ENCODE assay signal across 21 cellular contexts in the genomic region with DNA sequence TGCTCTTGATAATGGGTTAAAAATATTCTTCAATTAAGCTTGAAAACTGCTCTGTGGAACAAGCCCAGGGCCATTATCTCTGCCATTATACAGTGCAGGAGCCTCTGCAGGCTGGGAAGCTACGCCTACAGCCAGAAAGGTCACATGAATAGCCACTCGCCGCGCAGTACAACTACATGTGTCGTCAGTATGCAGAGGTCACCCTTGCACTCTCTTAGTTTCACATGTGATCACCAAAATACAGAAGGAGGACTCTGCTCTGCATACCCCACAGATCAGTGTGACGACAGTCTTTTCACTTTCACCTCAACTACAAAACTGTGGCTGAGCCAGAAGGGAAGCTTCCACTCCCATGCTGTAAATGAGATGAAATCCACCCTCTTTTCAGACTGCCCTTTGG.
DNase-seq lines count a peak whose midpoint lies in the region; ATAC-seq and TF ChIP-seq lines count a peak whose summit lies in the region.
"Had no signal": no experiment of that assay in that cellular context is flagged by ENCODE, and none has a peak within 500 bp of the region (broad histone marks: within the 10 kb centered on the region; RNA-seq: fewer than 3 reads in every experiment).

No MANE protein-coding gene starts in this region.

- no peaks in the 10 kb centered on the region for H4K20me1 ChIP-seq in neural cell (ENCODE audit: insufficient read depth)

- H3K36me3 ChIP-seq in heart right ventricle, result no peaks in the 10 kb centered on the region
- H3K36me3 ChIP-seq in neural cell (ENCODE audit: insufficient read depth, low read length), result no peaks in the 10 kb centered on the region

- intact Hi-C loops in Right ventricle myocardium inferior (cut with DNase I), result no loop called here
- intact Hi-C loops in cardiac septum (cut with DNase I), result no loop called here
- intact Hi-C loops in heart right ventricle (cut with DNase I), result no loop called here
- intact Hi-C loops in activated naive CD4-positive, alpha-beta T cell treated with anti-CD3 and anti-CD28 coated beads for 36 hours (cut with micrococcal nuclease), result no loop called here

- H3K9me3 ChIP-seq in heart right ventricle (no peaks in the 10 kb centered on the region), neural cell (ENCODE audit: low read length) (no peaks in the 10 kb centered on the region)

- peaks cover 21% of the 10 kb centered on the region for H3K4me1 Mint-ChIP-seq in activated naive CD4-positive, alpha-beta T cell treated with anti-CD3 and anti-CD28 coated beads for 36 hours (ENCODE audit: low read depth)

- DNase-seq in Right ventricle myocardium inferior (ENCODE audit: missing footprints) (no peak), cardiac septum (ENCODE audit: low spot score) (no peak), NCI-H146 treated with DMSO at 0.1 percent for 48 hours (lab: John Stamatoyannopoulos, UW; ENCODE audit: unreplicated experiment) (peak; percentile 89), heart right ventricle (peak in 1 of 2 donors; percentile 9), DMS 273 treated with DMSO at 0.1 percent for 48 hours (lab: John Stamatoyannopoulos, UW) (no peak)
- no peak for DNase-seq in activated naive CD4-positive, alpha-beta T cell treated with anti-CD3 and anti-CD28 coated beads for 36 hours
- DNase-seq: 8988T; AML-193; Calu3; CD8-positive, alpha-beta memory T cell; KBM-7; NCI-H1092 treated with DMSO at 0.1 percent for 48 hours; NCI-H1436 treated with DMSO at 0.1 percent for 48 hours; NCI-H2029 treated with DMSO at 0.1 percent for 48 hours; NCI-H526; SHP77; SW 1271 had no signal

- peaks cover 0 to 12% (median 0%) of the 10 kb centered on the region in 9 donors for H3K4me1 ChIP-seq in heart right ventricle

- 46 to 72% methylated on average over 6 of the region's 6 CpGs for WGBS in heart right ventricle, 2 donors

- H3K4me2 ChIP-seq in neural cell (ENCODE audit: low read length), result no peak overlapping the region

- H3K9ac ChIP-seq in neural cell (ENCODE audit: low read length), result no peak overlapping the region

- no peak overlapping the region for H2AFZ ChIP-seq in neural cell (ENCODE audit: low read depth, low read length)

- CTCF ChIA-PET in activated naive CD4-positive, alpha-beta T cell treated with anti-CD3 and anti-CD28 coated beads for 36 hours (lab: Charles Lee), result no interaction called here

- H3F3A ChIP-seq in neural cell (ENCODE audit: insufficient read depth, low read length, poor library complexity, severe bottlenecking), result no peaks in the 10 kb centered on the region

- no peak overlapping the region for H3K27ac Mint-ChIP-seq in activated naive CD4-positive, alpha-beta T cell treated with anti-CD3 and anti-CD28 coated beads for 36 hours
- H3K27ac Mint-ChIP-seq: CD8-positive, alpha-beta memory T cell had no signal

- TF ChIP-seq CTCF in heart right ventricle (IDR thresholded peaks at IDR 0.05) (no peak), neural cell (IDR thresholded peaks at IDR 0.05; ENCODE audit: poor library complexity, severe bottlenecking) (no peak)

- no peaks in the 10 kb centered on the region for H3K9me2 ChIP-seq in neural cell (ENCODE audit: insufficient read depth, low read length)

- H3K27me3 ChIP-seq in heart right ventricle (no peaks in the 10 kb centered on the region), neural cell (ENCODE audit: insufficient read depth, low read depth, low read length) (no peaks in the 10 kb centered on the region)

- peak; percentile 94 for ATAC-seq in Right ventricle myocardium inferior
- ATAC-seq in heart right ventricle, result peak; percentile 72 to 95 (median 89)
- ATAC-seq in GM21515 (IDR thresholded peaks at IDR 0.05; ENCODE audit: unreplicated experiment), result no peak

- H3K27ac ChIP-seq in heart right ventricle, result peak overlapping the region in 4 of 10 donors; percentile 21 to 50 (median 29)
- H3K27ac ChIP-seq in neural cell (ENCODE audit: low read length), result peak overlapping the region; percentile 23
- H3K27ac ChIP-seq: C4-2B, SK-N-MC had no signal

- TF ChIP-seq RAD21 in neural cell (conservative IDR thresholded peaks at IDR 0.05), result no peak

- no peaks in the 10 kb centered on the region for H3K79me2 ChIP-seq in neural cell (replicated peaks; ENCODE audit: insufficient read depth, low read length)

- no peak overlapping the region for H3K4me3 Mint-ChIP-seq in activated naive CD4-positive, alpha-beta T cell treated with anti-CD3 and anti-CD28 coated beads for 36 hours
- H3K4me3 Mint-ChIP-seq: CD8-positive, alpha-beta memory T cell had no signal

- H3K4me3 ChIP-seq in heart right ventricle (no peak overlapping the region), neural cell (ENCODE audit: low read length) (no peak overlapping the region)
- H3K4me3 ChIP-seq: SK-N-MC had no signal

- no peaks in the 10 kb centered on the region for H3K27me3 Mint-ChIP-seq in activated naive CD4-positive, alpha-beta T cell treated with anti-CD3 and anti-CD28 coated beads for 36 hours (ENCODE audit: low read depth)
- H3K27me3 Mint-ChIP-seq: CD8-positive, alpha-beta memory T cell had no signal

- no peaks in the 10 kb centered on the region for H3K9me3 Mint-ChIP-seq in activated naive CD4-positive, alpha-beta T cell treated with anti-CD3 and anti-CD28 coated beads for 36 hours
- H3K9me3 Mint-ChIP-seq: CD8-positive, alpha-beta memory T cell had no signal

- no peak for TF ChIP-seq EP300 in neural cell (conservative IDR thresholded peaks at IDR 0.05; ENCODE audit: poor library complexity, severe bottlenecking)

- peaks cover 3% of the 10 kb centered on the region for H3K36me3 Mint-ChIP-seq in activated naive CD4-positive, alpha-beta T cell treated with anti-CD3 and anti-CD28 coated beads for 36 hours (ENCODE audit: low read depth)

TF ChIP-seq in neural cell, 6 proteins besides CTCF, POLR2A, EP300 and RAD21:
- TF ChIP-seq MXI1 (conservative IDR thresholded peaks at IDR 0.05; ENCODE audit: poor library complexity, severe bottlenecking), result no peak
- no peak for TF ChIP-seq TAF1 (IDR thresholded peaks at IDR 0.05; ENCODE audit: low read depth)
- no peak for TF ChIP-seq EZH2 (IDR thresholded peaks at IDR 0.05; ENCODE audit: borderline replicate concordance, insufficient read depth, low read length, poor library complexity, severe bottlenecking)
- no peak for TF ChIP-seq SMC3 (conservative IDR thresholded peaks at IDR 0.05; ENCODE audit: poor library complexity)
- TF ChIP-seq, protein P1, sequence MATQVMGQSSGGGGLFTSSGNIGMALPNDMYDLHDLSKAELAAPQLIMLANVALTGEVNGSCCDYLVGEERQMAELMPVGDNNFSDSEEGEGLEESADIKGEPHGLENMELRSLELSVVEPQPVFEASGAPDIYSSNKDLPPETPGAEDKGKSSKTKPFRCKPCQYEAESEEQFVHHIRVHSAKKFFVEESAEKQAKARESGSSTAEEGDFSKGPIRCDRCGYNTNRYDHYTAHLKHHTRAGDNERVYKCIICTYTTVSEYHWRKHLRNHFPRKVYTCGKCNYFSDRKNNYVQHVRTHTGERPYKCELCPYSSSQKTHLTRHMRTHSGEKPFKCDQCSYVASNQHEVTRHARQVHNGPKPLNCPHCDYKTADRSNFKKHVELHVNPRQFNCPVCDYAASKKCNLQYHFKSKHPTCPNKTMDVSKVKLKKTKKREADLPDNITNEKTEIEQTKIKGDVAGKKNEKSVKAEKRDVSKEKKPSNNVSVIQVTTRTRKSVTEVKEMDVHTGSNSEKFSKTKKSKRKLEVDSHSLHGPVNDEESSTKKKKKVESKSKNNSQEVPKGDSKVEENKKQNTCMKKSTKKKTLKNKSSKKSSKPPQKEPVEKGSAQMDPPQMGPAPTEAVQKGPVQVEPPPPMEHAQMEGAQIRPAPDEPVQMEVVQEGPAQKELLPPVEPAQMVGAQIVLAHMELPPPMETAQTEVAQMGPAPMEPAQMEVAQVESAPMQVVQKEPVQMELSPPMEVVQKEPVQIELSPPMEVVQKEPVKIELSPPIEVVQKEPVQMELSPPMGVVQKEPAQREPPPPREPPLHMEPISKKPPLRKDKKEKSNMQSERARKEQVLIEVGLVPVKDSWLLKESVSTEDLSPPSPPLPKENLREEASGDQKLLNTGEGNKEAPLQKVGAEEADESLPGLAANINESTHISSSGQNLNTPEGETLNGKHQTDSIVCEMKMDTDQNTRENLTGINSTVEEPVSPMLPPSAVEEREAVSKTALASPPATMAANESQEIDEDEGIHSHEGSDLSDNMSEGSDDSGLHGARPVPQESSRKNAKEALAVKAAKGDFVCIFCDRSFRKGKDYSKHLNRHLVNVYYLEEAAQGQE (IDR thresholded peaks at IDR 0.05; ENCODE audit: borderline replicate concordance), result no peak
- no peak for TF ChIP-seq POLR2AphosphoS5 (IDR thresholded peaks at IDR 0.05)
TF ChIP-seq in neural cell: peak in this region for 0.
